36 cellular contexts compared by ENCODE assay signal in the genomic region with DNA sequence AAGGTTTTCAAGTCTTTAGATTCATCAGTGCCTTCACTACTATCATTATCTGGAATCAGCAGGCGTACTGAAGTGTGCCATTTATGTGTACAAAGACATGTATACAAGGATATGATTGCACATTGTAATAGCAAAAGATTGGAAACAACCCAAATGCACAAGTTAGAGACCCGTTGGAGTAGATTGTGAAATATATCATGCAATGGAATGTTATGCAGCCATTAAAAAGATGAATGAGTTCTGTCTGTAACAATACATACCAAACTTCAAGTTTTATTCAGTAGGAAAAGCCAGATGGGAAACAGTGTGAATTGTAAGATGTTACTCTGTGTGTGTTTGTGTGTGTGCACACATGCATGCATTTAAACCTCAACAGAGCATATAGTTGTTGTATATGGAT.
"Had no signal": no experiment of that assay in that cellular context is flagged by ENCODE, and none has a peak within 500 bp of the region (broad histone marks: within the 10 kb centered on the region; RNA-seq: fewer than 3 reads in every experiment).

No MANE protein-coding gene starts in this region.

- H3K4me1 ChIP-seq: adrenal gland, ascending aorta, colonic mucosa had no signal

- DNase-seq: activated CD4-positive, alpha-beta memory T cell treated with anti-CD3 and anti-CD28 coated beads, Interleukin-2, amount 10 ng/mL, durations not matched to agents 7 days and 5 days; activated CD4-positive, alpha-beta T cell treated with anti-CD3 and anti-CD28 coated beads for 1 hour; activated CD4-positive, alpha-beta T cell treated with anti-CD3 and anti-CD28 coated beads for 36 hours; activated CD4-positive, alpha-beta T cell treated with anti-CD3 and anti-CD28 coated beads for 48 hours; activated CD4-positive, alpha-beta T cell treated with anti-CD3 and anti-CD28 coated beads, Interleukin-2, amount 10 ng/mL, durations not matched to agents 7 days and 5 days; activated CD4-positive, alpha-beta T cell treated with anti-CD3 and anti-CD28 coated beads, Interleukin-2, amount 50 U/mL, for 48 hours; activated CD4-positive, CD25-positive, alpha-beta regulatory T cell; activated CD8-positive, alpha-beta memory T cell treated with anti-CD3 and anti-CD28 coated beads for 24 hours; activated CD8-positive, alpha-beta memory T cell treated with anti-CD3 and anti-CD28 coated beads, Interleukin-2, amount 10 ng/mL, durations not matched to agents 7 days and 5 days; activated CD8-positive, alpha-beta memory T cell treated with anti-CD3 and anti-CD28 coated beads, Interleukin-2, amount 50 U/mL, for 48 hours; activated CD8-positive, alpha-beta T cell treated with anti-CD3 and anti-CD28 coated beads, Interleukin-2, amount 10 ng/mL, durations not matched to agents 7 days and 5 days; activated effector memory CD4-positive, alpha-beta T cell treated with Interleukin-2 at 50 U/mL for 16 hours; activated gamma-delta T cell; activated naive CD4-positive, alpha-beta T cell treated with anti-CD3 and anti-CD28 coated beads, Interleukin-2, amount 10 ng/mL, durations not matched to agents 7 days and 5 days; activated naive CD4-positive, alpha-beta T cell treated with Interleukin-2 at 50 U/mL for 16 hours; activated naive CD8-positive, alpha-beta T cell treated with anti-CD3 and anti-CD28 coated beads for 36 hours; activated T-cell treated with anti-CD3 and anti-CD28 coated beads, Interleukin-2, amount 50 U/mL, for 24 hours; activated T-cell treated with anti-CD3 and anti-CD28 coated beads, Interleukin-2, amount 50 U/mL, for 48 hours; adrenal gland; amygdala; anterior cingulate cortex; caudate nucleus; cerebellar nuclear complex; colonic mucosa; T-helper 2 cell; T-helper 9 cell; WERI-Rb-1 had no signal

- H3K27ac Mint-ChIP-seq: activated CD4-positive, alpha-beta memory T cell treated with anti-CD3 and anti-CD28 coated beads, Interleukin-2, amount 10 ng/mL, durations not matched to agents 7 days and 5 days; activated CD4-positive, alpha-beta T cell treated with anti-CD3 and anti-CD28 coated beads for 36 hours; activated CD4-positive, alpha-beta T cell treated with anti-CD3 and anti-CD28 coated beads, Interleukin-2, amount 10 ng/mL, durations not matched to agents 7 days and 5 days; activated CD8-positive, alpha-beta memory T cell treated with anti-CD3 and anti-CD28 coated beads, Interleukin-2, amount 10 ng/mL, durations not matched to agents 7 days and 5 days; activated CD8-positive, alpha-beta T cell treated with anti-CD3 and anti-CD28 coated beads, Interleukin-2, amount 10 ng/mL, durations not matched to agents 7 days and 5 days; activated naive CD4-positive, alpha-beta T cell treated with anti-CD3 and anti-CD28 coated beads, Interleukin-2, amount 10 ng/mL, durations not matched to agents 7 days and 5 days; activated naive CD4-positive, alpha-beta T cell treated with anti-CD3 and anti-CD28 coated beads, Interleukin-2, amount 50 U/mL, for 24 hours; activated naive CD8-positive, alpha-beta T cell treated with anti-CD3 and anti-CD28 coated beads for 36 hours; activated T-cell treated with anti-CD3 and anti-CD28 coated beads, Interleukin-2, amount 50 U/mL, for 24 hours; activated T-helper 2 cell treated with anti-CD3 and anti-CD28 coated beads, Interferon-gamma antibody, Interleukin-2, Interleukin-4, amounts not matched to agents 10 μg/mL and 5 μg/mL and 100 μg/mL, durations not matched to agents 14 hours and 24 hours and 36 hours; brain; T-helper 1 cell treated with Interleukin-12 subunit alpha and Interleukin-12 subunit beta and Interleukin-4 antibody, amounts not matched to agents 30 μg/mL and 1 μg/mL, for 36 hours; T-helper 2 cell treated with Interferon-gamma antibody and Interleukin-4, amounts not matched to agents 5 μg/mL and 100 μg/mL, for 36 hours; WTC11 had no signal

- H3K27me3 Mint-ChIP-seq: activated CD4-positive, alpha-beta memory T cell treated with anti-CD3 and anti-CD28 coated beads, Interleukin-2, amount 10 ng/mL, durations not matched to agents 7 days and 5 days; activated CD4-positive, alpha-beta T cell treated with anti-CD3 and anti-CD28 coated beads for 36 hours; activated CD4-positive, alpha-beta T cell treated with anti-CD3 and anti-CD28 coated beads, Interleukin-2, amount 10 ng/mL, durations not matched to agents 7 days and 5 days; activated CD8-positive, alpha-beta memory T cell treated with anti-CD3 and anti-CD28 coated beads, Interleukin-2, amount 10 ng/mL, durations not matched to agents 7 days and 5 days; activated naive CD4-positive, alpha-beta T cell treated with anti-CD3 and anti-CD28 coated beads, Interleukin-2, amount 10 ng/mL, durations not matched to agents 7 days and 5 days; activated naive CD4-positive, alpha-beta T cell treated with anti-CD3 and anti-CD28 coated beads, Interleukin-2, amount 50 U/mL, for 24 hours; activated naive CD8-positive, alpha-beta T cell treated with anti-CD3 and anti-CD28 coated beads for 36 hours; activated T-cell treated with anti-CD3 and anti-CD28 coated beads, Interleukin-2, amount 50 U/mL, for 24 hours; brain; central memory CD8-positive, alpha-beta T cell had no signal

- H3K4me3 ChIP-seq: adrenal gland, ascending aorta, cardiac muscle cell, colonic mucosa had no signal

- H3K9me3 ChIP-seq: adrenal gland, ascending aorta, colonic mucosa had no signal

- H3K36me3 ChIP-seq: adrenal gland, ascending aorta, cardiac muscle cell, colonic mucosa, WERI-Rb-1 had no signal

- H3K4me3 Mint-ChIP-seq: activated CD4-positive, alpha-beta memory T cell treated with anti-CD3 and anti-CD28 coated beads, Interleukin-2, amount 10 ng/mL, durations not matched to agents 7 days and 5 days; activated CD4-positive, alpha-beta T cell treated with anti-CD3 and anti-CD28 coated beads for 36 hours; activated CD4-positive, alpha-beta T cell treated with anti-CD3 and anti-CD28 coated beads, Interleukin-2, amount 10 ng/mL, durations not matched to agents 7 days and 5 days; activated CD8-positive, alpha-beta memory T cell treated with anti-CD3 and anti-CD28 coated beads, Interleukin-2, amount 10 ng/mL, durations not matched to agents 7 days and 5 days; activated CD8-positive, alpha-beta T cell treated with anti-CD3 and anti-CD28 coated beads, Interleukin-2, amount 10 ng/mL, durations not matched to agents 7 days and 5 days; activated naive CD4-positive, alpha-beta T cell treated with anti-CD3 and anti-CD28 coated beads, Interleukin-2, amount 10 ng/mL, durations not matched to agents 7 days and 5 days; activated naive CD4-positive, alpha-beta T cell treated with anti-CD3 and anti-CD28 coated beads, Interleukin-2, amount 50 U/mL, for 24 hours; activated naive CD8-positive, alpha-beta T cell treated with anti-CD3 and anti-CD28 coated beads for 36 hours; activated T-cell treated with anti-CD3 and anti-CD28 coated beads, Interleukin-2, amount 50 U/mL, for 24 hours; brain; central memory CD8-positive, alpha-beta T cell; T-helper 1 cell treated with Interleukin-12 subunit alpha and Interleukin-12 subunit beta and Interleukin-4 antibody, amounts not matched to agents 30 μg/mL and 1 μg/mL, for 36 hours; T-helper 2 cell treated with Interferon-gamma antibody and Interleukin-4, amounts not matched to agents 5 μg/mL and 100 μg/mL, for 36 hours; WTC11 had no signal

- H3K9me3 Mint-ChIP-seq: activated CD4-positive, alpha-beta memory T cell treated with anti-CD3 and anti-CD28 coated beads, Interleukin-2, amount 10 ng/mL, durations not matched to agents 7 days and 5 days; activated CD4-positive, alpha-beta T cell treated with anti-CD3 and anti-CD28 coated beads, Interleukin-2, amount 10 ng/mL, durations not matched to agents 7 days and 5 days; activated naive CD4-positive, alpha-beta T cell treated with anti-CD3 and anti-CD28 coated beads, Interleukin-2, amount 10 ng/mL, durations not matched to agents 7 days and 5 days; activated naive CD4-positive, alpha-beta T cell treated with anti-CD3 and anti-CD28 coated beads, Interleukin-2, amount 50 U/mL, for 24 hours had no signal

- H3K27ac ChIP-seq: adrenal gland, ascending aorta, cardiac muscle cell, colonic mucosa, WERI-Rb-1 had no signal

- H3K4me1 Mint-ChIP-seq: brain had no signal

- H3K27me3 ChIP-seq: adrenal gland, ascending aorta, cardiac muscle cell, colonic mucosa had no signal
